Comparison of ENCODE assay signal across 26 cellular contexts in the genomic region with DNA sequence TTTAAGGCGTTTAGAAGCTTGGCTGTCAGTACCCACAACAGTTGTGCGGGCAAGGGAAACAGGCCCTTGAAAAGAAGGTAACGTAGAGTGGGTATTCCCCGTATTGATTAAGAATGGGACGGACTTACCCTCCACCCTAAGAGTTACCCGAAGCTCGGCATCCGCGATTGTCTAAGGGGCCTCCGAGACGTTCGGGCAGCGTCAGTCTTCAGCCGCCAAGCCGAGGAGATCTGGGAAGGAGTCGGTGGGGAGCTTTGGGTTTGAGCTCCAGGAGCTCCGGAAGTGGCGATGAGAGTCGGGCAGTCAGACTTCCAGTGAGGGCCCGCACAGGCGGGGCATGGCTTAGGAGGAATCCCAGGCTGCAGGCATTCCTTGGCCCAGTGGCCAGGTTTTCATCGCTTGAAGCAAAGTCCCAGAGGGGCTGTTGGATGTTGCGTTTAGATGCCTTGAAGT.
"Had no signal": no experiment of that assay in that cellular context is flagged by ENCODE, and none has a peak within 500 bp of the region (broad histone marks: within the 10 kb centered on the region; RNA-seq: fewer than 3 reads in every experiment).

No MANE protein-coding gene starts in this region.

- H3K4me3 ChIP-seq: left lung, lung, neural progenitor cell, ovary, right atrium auricular region, right lobe of liver, smooth muscle cell, suprapubic skin, transverse colon, upper lobe of right lung had no signal

- H3K27ac Mint-ChIP-seq: immature natural killer cell; mesothelial cell of epicardium; naive B cell; natural killer cell; nephron progenitor cell; neural progenitor cell; progenitor cell of endocrine pancreas; stimulated activated memory B cell treated with anti-CD40 and anti-IgM and Interleukin-4, amounts not matched to agents 10 μg/mL and 1 μg/mL and 100 μg/mL, for 72 hours; stimulated activated naive CD8-positive, alpha-beta T cell treated with anti-CD3 and anti-CD28 coated beads, Interleukin-15, Interleukin-2, amounts not matched to agents 100 ng/mL and 50 ng/mL, for 24 hours had no signal

- H3K9me3 Mint-ChIP-seq: nephron progenitor cell; neural progenitor cell; stimulated activated naive CD8-positive, alpha-beta T cell treated with anti-CD3 and anti-CD28 coated beads, Interleukin-15, Interleukin-2, amounts not matched to agents 100 ng/mL and 50 ng/mL, for 24 hours had no signal

- H3K4me1 ChIP-seq: left lung, neural progenitor cell, right atrium auricular region, right lobe of liver, suprapubic skin, transverse colon, upper lobe of right lung had no signal

- H3K9me3 ChIP-seq: ovary, right atrium auricular region, right lobe of liver, suprapubic skin, upper lobe of right lung had no signal

- DNase-seq: hypothalamus; immature natural killer cell; kidney; left colon; mesendoderm; naive B cell; natural killer cell; nephron progenitor cell; ovary; right lobe of liver; stimulated activated CD4-positive, alpha-beta T cell treated with anti-CD3 and anti-CD28 coated beads, Interleukin-1b, Interleukin-23, amount 100 ng/mL, for 48 hours; stimulated activated CD4-positive, alpha-beta T cell treated with anti-CD3 and anti-CD28 coated beads, Interleukin-2, amount 100 ng/mL, for 48 hours; stimulated activated CD4-positive, alpha-beta T cell treated with anti-CD3 and anti-CD28 coated beads, Interleukin-4, amount 100 ng/mL, for 4 hours; stimulated activated CD8-positive, alpha-beta memory T cell treated with anti-CD3 and anti-CD28 coated beads, Interleukin-4, amount 100 ng/mL, for 48 hours; transverse colon; upper lobe of right lung had no signal

- H3K4me1 Mint-ChIP-seq: immature natural killer cell; natural killer cell; neural progenitor cell; stimulated activated memory B cell treated with anti-CD40 and anti-IgM and Interleukin-4, amounts not matched to agents 10 μg/mL and 1 μg/mL and 100 μg/mL, for 72 hours had no signal

- ATAC-seq: left colon; left lung; natural killer cell; right lobe of liver; stimulated activated memory B cell treated with anti-CD40 and anti-IgM and Interleukin-4, amounts not matched to agents 10 μg/mL and 1 μg/mL and 100 μg/mL, for 72 hours; upper lobe of right lung had no signal

- H3K4me3 Mint-ChIP-seq: immature natural killer cell; mesothelial cell of epicardium; natural killer cell; nephron progenitor cell; neural progenitor cell; stimulated activated memory B cell treated with anti-CD40 and anti-IgM and Interleukin-4, amounts not matched to agents 10 μg/mL and 1 μg/mL and 100 μg/mL, for 72 hours; stimulated activated naive CD8-positive, alpha-beta T cell treated with anti-CD3 and anti-CD28 coated beads, Interleukin-15, Interleukin-2, amounts not matched to agents 100 ng/mL and 50 ng/mL, for 24 hours had no signal

- H3K36me3 ChIP-seq: left lung, neural progenitor cell, ovary, right atrium auricular region, right lobe of liver, suprapubic skin, transverse colon, upper lobe of right lung had no signal

- H3K27me3 Mint-ChIP-seq: naive B cell; progenitor cell of endocrine pancreas; stimulated activated memory B cell treated with anti-CD40 and anti-IgM and Interleukin-4, amounts not matched to agents 10 μg/mL and 1 μg/mL and 100 μg/mL, for 72 hours; stimulated activated naive CD8-positive, alpha-beta T cell treated with anti-CD3 and anti-CD28 coated beads, Interleukin-15, Interleukin-2, amounts not matched to agents 100 ng/mL and 50 ng/mL, for 24 hours had no signal

- H3K27me3 ChIP-seq: left lung, neural progenitor cell, ovary, right atrium auricular region, right lobe of liver, suprapubic skin, transverse colon, upper lobe of right lung had no signal

- H3K27ac ChIP-seq: left lung, neural progenitor cell, ovary, right atrium auricular region, right lobe of liver, suprapubic skin, transverse colon, upper lobe of right lung had no signal

- H3K36me3 Mint-ChIP-seq: mesothelial cell of epicardium; naive B cell; natural killer cell; neural progenitor cell; stimulated activated memory B cell treated with anti-CD40 and anti-IgM and Interleukin-4, amounts not matched to agents 10 μg/mL and 1 μg/mL and 100 μg/mL, for 72 hours had no signal
